8 cellular contexts compared by ENCODE assay signal in the genomic region with DNA sequence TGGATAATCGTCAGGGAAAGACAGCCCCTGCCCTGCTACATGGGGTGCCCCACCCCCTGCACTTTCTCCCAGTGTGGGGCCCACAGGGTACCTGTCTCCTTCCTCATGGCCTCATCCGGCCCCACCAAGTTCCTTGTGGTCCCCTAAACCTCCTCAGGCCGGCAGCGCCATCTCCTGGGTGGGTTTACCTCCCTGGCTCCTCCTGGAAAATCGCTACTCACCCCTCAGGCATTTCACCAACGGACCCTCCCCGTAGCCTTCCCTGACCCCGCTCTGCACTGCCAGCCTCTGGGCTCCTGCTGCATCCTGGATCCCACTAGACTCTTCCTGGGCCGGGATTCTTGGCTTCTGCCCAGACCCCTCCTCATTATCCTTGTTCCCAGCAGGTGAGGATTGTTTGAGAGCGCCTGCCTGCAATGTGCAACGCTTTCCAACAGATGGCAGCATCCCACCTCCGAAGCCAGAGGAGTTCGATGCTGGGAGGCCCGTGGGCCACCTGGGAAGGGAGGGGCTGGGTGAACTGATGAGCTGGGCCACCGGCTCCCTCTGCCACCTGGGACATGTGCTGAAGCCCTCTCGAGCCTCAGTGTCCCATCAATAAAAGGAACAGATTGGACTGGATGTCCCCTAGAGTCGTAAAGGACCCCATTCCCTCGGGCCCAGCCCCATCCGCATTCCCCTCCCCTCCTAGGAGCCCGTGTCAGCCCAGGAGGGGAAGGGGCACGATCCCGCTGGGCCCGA. TPM values are rescaled to one million over a fixed set of nuclear protein-coding genes. Genes with fewer than 3 reads are reported as not detected.
DNase-seq lines count a peak whose midpoint lies in the region; ATAC-seq and TF ChIP-seq lines count a peak whose summit lies in the region.

No MANE protein-coding gene starts in this region.

- H3K27me3 ChIP-seq in Peyer's patch: no peaks in the 10 kb centered on the region

- DNase-seq in DMS53 (lab: John Stamatoyannopoulos, UW) (peak; percentile 83), HuH-7.5 (ENCODE audit: low spot score) (peak; percentile 89), Peyer's patch (peak; percentile 32 to 78 (median 66)), glomerular endothelial cell (ENCODE audit: extremely low read depth, low read depth, low spot score) (peak; percentile 4), renal cortical epithelial cell (ENCODE audit: low read depth) (peak; percentile 9), GF-D8 (lab: John Stamatoyannopoulos, UW) (no peak)
- DNase-seq in activated T-helper 1 cell treated with anti-CD3 and anti-CD28 coated beads, Interleukin-2, amount 50 U/mL, for 16 hours (ENCODE audit: low read depth in 1 of 2, low spot score in 1 of 2): peak; percentile 40 to 44

- TF ChIP-seq CTCF in Peyer's patch (IDR thresholded peaks at IDR 0.05): peak; percentile 66 to 91 (median 80)

- no peaks in the 10 kb centered on the region for H3K36me3 ChIP-seq in Peyer's patch

- no peak for ATAC-seq in HG02870 (IDR thresholded peaks at IDR 0.05; ENCODE audit: unreplicated experiment)

- no peak for TF ChIP-seq POLR2A in Peyer's patch (IDR thresholded peaks at IDR 0.05)

- no peak overlapping the region for H3K27ac ChIP-seq in Peyer's patch

- H3K9me3 ChIP-seq in Peyer's patch: no peaks in the 10 kb centered on the region

- H3K4me1 ChIP-seq in Peyer's patch: no peaks in the 10 kb centered on the region

- no peak overlapping the region for H3K4me3 ChIP-seq in Peyer's patch

RNA-seq across cellular contexts. Expression of gene TTLL12, which starts 44.2 kb away (rescaled TPM):
- total RNA-seq in Peyer's patch (10 to 100 TPM; 34.7 to 77.8 (median 58.2) TPM), glomerular endothelial cell (35.8 and 55.0 TPM in 2 replicates), renal cortical epithelial cell (28.8 and 34.4 TPM in 2 replicates)
